Comparison of ENCODE assay signal across 17 cellular contexts in genomic region chr6:145811741-145812140, GRCh38. TPM values are rescaled to one million over a fixed set of nuclear protein-coding genes. Genes with fewer than 3 reads are reported as not detected.
DNase-seq lines count a peak whose midpoint lies in the region; ATAC-seq and TF ChIP-seq lines count a peak whose summit lies in the region.
"Had no signal": no experiment of that assay in that cellular context is flagged by ENCODE, and none has a peak within 500 bp of the region (broad histone marks: within the 10 kb centered on the region; RNA-seq: fewer than 3 reads in every experiment).

No MANE protein-coding gene starts in this region.

- H3K27me3 Mint-ChIP-seq in neural progenitor cell (ENCODE audit: insufficient read depth, low read depth) = no peaks in the 10 kb centered on the region
- no peaks in the 10 kb centered on the region for H3K27me3 Mint-ChIP-seq in effector memory CD8-positive, alpha-beta T cell
- H3K27me3 Mint-ChIP-seq: activated CD4-positive, alpha-beta T cell treated with anti-CD3 and anti-CD28 coated beads, Interleukin-2, amount 10 ng/mL, durations not matched to agents 7 days and 5 days; activated naive CD8-positive, alpha-beta T cell treated with anti-CD3 and anti-CD28 coated beads for 36 hours had no signal

- in situ Hi-C loops in ACHN (cut with HindIII; ENCODE audit: low pct_ligation_motif_present, low pct_unique_long_range_greater_than_20kb, low sequenced_read_pairs) = no loop called here

- peaks cover 26% of the 10 kb centered on the region for H3K4me1 Mint-ChIP-seq in neural progenitor cell
- H3K4me1 Mint-ChIP-seq in effector memory CD8-positive, alpha-beta T cell (ENCODE audit: low read depth in 2 of 2) = peaks cover 32 to 49% of the 10 kb centered on the region in 2 donors

- peaks cover 10% of the 10 kb centered on the region for H3K9me3 Mint-ChIP-seq in neural progenitor cell
- no peaks in the 10 kb centered on the region for H3K9me3 Mint-ChIP-seq in effector memory CD8-positive, alpha-beta T cell
- H3K9me3 Mint-ChIP-seq: activated CD4-positive, alpha-beta T cell treated with anti-CD3 and anti-CD28 coated beads, Interleukin-2, amount 10 ng/mL, durations not matched to agents 7 days and 5 days had no signal

- no peak overlapping the region for H2AFZ ChIP-seq in ACC112 (ENCODE audit: low read length, unreplicated experiment)
- H2AFZ ChIP-seq in neural progenitor cell (replicated peaks) = no peak overlapping the region

- H3K9me3 ChIP-seq in HUES64 (ENCODE audit: insufficient read depth, low read depth, low read length) (no peaks in the 10 kb centered on the region), endocrine pancreas (ENCODE audit: control insufficient read depth, low read length) (no peaks in the 10 kb centered on the region), neural progenitor cell (ENCODE audit: low read depth) (no peaks in the 10 kb centered on the region)
- H3K9me3 ChIP-seq: heart left ventricle, testis had no signal

- peaks cover 83% of the 10 kb centered on the region for H3K79me2 ChIP-seq in ACC112 (ENCODE audit: control insufficient read depth, insufficient read depth, low read length, unreplicated experiment)
- peaks cover 84% of the 10 kb centered on the region for H3K79me2 ChIP-seq in neural progenitor cell (ENCODE audit: low read depth)

- peak overlapping the region; percentile 83 for H3K4me2 ChIP-seq in neural progenitor cell

- no CpG with 5 or more reads among the region's 1 CpG for WGBS in HUES64

- no peak overlapping the region for H3K9ac ChIP-seq in HUES64 (ENCODE audit: low read depth, low read length)
- H3K9ac ChIP-seq in endocrine pancreas (ENCODE audit: control insufficient read depth, insufficient read depth, low read length) = no peak overlapping the region
- no peak overlapping the region for H3K9ac ChIP-seq in neural progenitor cell

- no peak for ATAC-seq in GM19463 (IDR thresholded peaks at IDR 0.05; ENCODE audit: unreplicated experiment)
- ATAC-seq in effector memory CD8-positive, alpha-beta T cell (replicated peaks) = no peak
- ATAC-seq: heart left ventricle had no signal

- peak overlapping the region; percentile 84 for H3K4me3 ChIP-seq in ACC112 (ENCODE audit: low read depth, low read length)
- peak overlapping the region; percentile 84 for H3K4me3 ChIP-seq in HUES64 (ENCODE audit: low read length)
- H3K4me3 ChIP-seq in endocrine pancreas (ENCODE audit: control insufficient read depth, insufficient read depth, low read length) = peak overlapping the region; percentile 99
- peak overlapping the region; percentile 61 for H3K4me3 ChIP-seq in neural progenitor cell
- H3K4me3 ChIP-seq: testis had no signal

- H4K20me1 ChIP-seq in neural progenitor cell (ENCODE audit: low read depth) = peaks cover 53% of the 10 kb centered on the region

- no peak overlapping the region for H3K27ac Mint-ChIP-seq in neural progenitor cell
- H3K27ac Mint-ChIP-seq in effector memory CD8-positive, alpha-beta T cell = no peak overlapping the region
- H3K27ac Mint-ChIP-seq: activated CD4-positive, alpha-beta T cell treated with anti-CD3 and anti-CD28 coated beads, Interleukin-2, amount 10 ng/mL, durations not matched to agents 7 days and 5 days; activated naive CD8-positive, alpha-beta T cell treated with anti-CD3 and anti-CD28 coated beads for 36 hours had no signal

- H3K4me3 Mint-ChIP-seq in neural progenitor cell = no peak overlapping the region
- H3K4me3 Mint-ChIP-seq in effector memory CD8-positive, alpha-beta T cell = peak overlapping the region in 1 of 2 donors; percentile 20
- H3K4me3 Mint-ChIP-seq: activated CD4-positive, alpha-beta T cell treated with anti-CD3 and anti-CD28 coated beads, Interleukin-2, amount 10 ng/mL, durations not matched to agents 7 days and 5 days; activated naive CD8-positive, alpha-beta T cell treated with anti-CD3 and anti-CD28 coated beads for 36 hours had no signal

- H3K36me3 ChIP-seq in ACC112 (ENCODE audit: insufficient read depth, low read length) = peaks cover 12% of the 10 kb centered on the region
- peaks cover 3% of the 10 kb centered on the region; the same call in 1 of the 2 replicates for H3K36me3 ChIP-seq in HUES64 (ENCODE audit: insufficient read depth, low read length)
- H3K36me3 ChIP-seq in endocrine pancreas (ENCODE audit: control insufficient read depth, insufficient read depth, low read length) = no peaks in the 10 kb centered on the region
- no peaks in the 10 kb centered on the region for H3K36me3 ChIP-seq in neural progenitor cell
- H3K36me3 ChIP-seq: heart left ventricle had no signal

- no peak overlapping the region for H3K27ac ChIP-seq in ACC112 (ENCODE audit: low read depth, low read length)
- H3K27ac ChIP-seq in HUES64 (ENCODE audit: low read depth, low read length) = no peak overlapping the region
- H3K27ac ChIP-seq in neural progenitor cell = no peak overlapping the region
- H3K27ac ChIP-seq: testis had no signal

- TF ChIP-seq CTCF in neural progenitor cell (IDR thresholded peaks at IDR 0.05) = no peak

- H3K36me3 Mint-ChIP-seq in neural progenitor cell = peaks cover 23% of the 10 kb centered on the region
- H3K36me3 Mint-ChIP-seq in effector memory CD8-positive, alpha-beta T cell (ENCODE audit: insufficient read depth) = peaks cover 3% of the 10 kb centered on the region

- H3K4me1 ChIP-seq in ACC112 (ENCODE audit: control insufficient read depth, insufficient read depth, low read length, unreplicated experiment) (peaks cover 38% of the 10 kb centered on the region), HUES64 (ENCODE audit: insufficient read depth, low read length) (peaks cover 37% of the 10 kb centered on the region), endocrine pancreas (ENCODE audit: control insufficient read depth, insufficient read depth, low read length) (peaks cover 31% of the 10 kb centered on the region), neural progenitor cell (peaks cover 31% of the 10 kb centered on the region)

- peaks cover 29% of the 10 kb centered on the region for H3F3A ChIP-seq in neural progenitor cell (ENCODE audit: low read depth)

- DNase-seq in neural progenitor cell (ENCODE audit: low spot score) (no peak), ACHN (no peak)
- DNase-seq in activated effector memory CD4-positive, alpha-beta T cell treated with anti-CD3 and anti-CD28 coated beads, Interleukin-2, amount 50 U/mL, for 16 hours = no peak
- no peak for DNase-seq in effector memory CD8-positive, alpha-beta T cell
- DNase-seq: activated CD4-positive, alpha-beta T cell treated with anti-CD3 and anti-CD28 coated beads, Interleukin-2, amount 10 ng/mL, durations not matched to agents 7 days and 5 days; activated naive CD8-positive, alpha-beta T cell treated with anti-CD3 and anti-CD28 coated beads for 36 hours; activated T-cell treated with anti-CD3 and anti-CD28 coated beads, Interleukin-2, amount 50 U/mL, for 1 hour; caudate nucleus; H7; heart left ventricle; NCI-H1436; stimulated activated CD4-positive, alpha-beta T cell treated with anti-CD3 and anti-CD28 coated beads, Interleukin-1b, Interleukin-23, amount 100 ng/mL, for 48 hours; testis had no signal

- H3K27me3 ChIP-seq in ACC112 (ENCODE audit: insufficient read depth, low read length) = no peaks in the 10 kb centered on the region
- no peaks in the 10 kb centered on the region for H3K27me3 ChIP-seq in HUES64 (ENCODE audit: insufficient read depth, low read length)
- H3K27me3 ChIP-seq in endocrine pancreas (ENCODE audit: control insufficient read depth, insufficient read depth, low read length) = no peaks in the 10 kb centered on the region
- no peaks in the 10 kb centered on the region for H3K27me3 ChIP-seq in neural progenitor cell
- H3K27me3 ChIP-seq: heart left ventricle, testis had no signal

RNA-seq across cellular contexts. Expression of gene FBXO30, which starts 2.9 kb away (rescaled TPM):
- polyA plus RNA-seq in HUES64 (2013, experiment 1 of 2) = 13.0 TPM
- polyA plus RNA-seq in HUES64 (2013, experiment 2 of 2) = 13.0 TPM
- 21.0 and 34.6 TPM in 2 replicates for total RNA-seq in neural progenitor cell (ENCODE audit: low replicate concordance)
